28 cellular contexts compared by ENCODE assay signal in the genomic region with DNA sequence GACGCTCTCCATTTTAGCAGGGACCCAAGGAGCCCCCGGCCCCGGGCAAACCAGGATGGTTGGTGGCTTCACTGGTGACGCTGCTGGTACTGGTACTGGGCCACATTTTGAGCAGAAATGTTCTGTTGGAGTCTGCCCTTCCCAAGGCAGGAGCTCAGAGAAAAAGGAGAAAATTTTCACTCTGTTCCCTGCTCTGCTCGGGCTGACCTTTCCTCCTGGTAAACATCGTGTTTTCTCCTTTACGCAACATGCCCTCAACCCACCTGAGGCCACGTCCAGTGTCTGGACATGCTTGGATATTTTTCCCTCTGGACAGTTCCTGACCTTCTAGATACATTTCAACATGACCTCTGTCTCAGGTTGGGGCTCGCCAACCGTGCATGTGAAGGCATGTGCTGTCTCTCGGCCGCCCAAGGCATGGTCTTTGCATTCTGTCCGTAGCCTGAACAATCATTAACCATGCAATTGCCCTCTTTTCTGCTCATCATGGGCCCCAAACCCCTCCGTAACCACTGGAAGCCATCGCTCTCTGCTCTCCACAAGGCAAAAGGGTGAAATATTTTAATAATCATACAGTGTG.
"Had no signal": no experiment of that assay in that cellular context is flagged by ENCODE, and none has a peak within 500 bp of the region (broad histone marks: within the 10 kb centered on the region; RNA-seq: fewer than 3 reads in every experiment).

No MANE protein-coding gene starts in this region.

- H3K4me3 Mint-ChIP-seq: mesothelial cell of epicardium; naive B cell; natural killer cell; nephron progenitor cell; stimulated activated effector memory CD8-positive, alpha-beta T cell treated with anti-CD3 and anti-CD28 coated beads, Interleukin-12 subunit alpha, Interleukin-12 subunit beta, amount 100 ng/mL, for 72 hours; stimulated activated naive CD8-positive, alpha-beta T cell treated with anti-CD3 and anti-CD28 coated beads, Interleukin-15, Interleukin-2, amounts not matched to agents 100 ng/mL and 50 ng/mL, for 24 hours; type B pancreatic cell had no signal

- DNase-seq: heart right ventricle; islet precursor cell; left lung; mesendoderm; naive B cell; natural killer cell; nephron progenitor cell; occipital lobe; psoas muscle; sigmoid colon; small intestine; spleen; stimulated activated CD4-positive, alpha-beta T cell treated with anti-CD3 and anti-CD28 coated beads, Interleukin-4, amount 100 ng/mL, for 24 hours; stimulated activated naive CD4-positive, alpha-beta T cell; tibial artery; uterus had no signal

- H3K36me3 Mint-ChIP-seq: neural progenitor cell; stimulated activated effector memory CD8-positive, alpha-beta T cell treated with anti-CD3 and anti-CD28 coated beads, Interleukin-12 subunit alpha, Interleukin-12 subunit beta, amount 100 ng/mL, for 72 hours; type B pancreatic cell had no signal

- H2AFZ ChIP-seq: hepatocyte, neural progenitor cell, parathyroid adenoma had no signal

- H3K4me1 Mint-ChIP-seq: mesothelial cell of epicardium; naive B cell; natural killer cell; nephron progenitor cell; neural progenitor cell; stimulated activated effector memory CD8-positive, alpha-beta T cell treated with anti-CD3 and anti-CD28 coated beads, Interleukin-12 subunit alpha, Interleukin-12 subunit beta, amount 100 ng/mL, for 72 hours had no signal

- H3K27me3 ChIP-seq: hepatocyte, neural progenitor cell, neutrophil, right atrium auricular region, sigmoid colon, suprapubic skin, tibial artery, uterus had no signal

- H3K27me3 Mint-ChIP-seq: stimulated activated naive CD8-positive, alpha-beta T cell treated with anti-CD3 and anti-CD28 coated beads, Interleukin-15, Interleukin-2, amounts not matched to agents 100 ng/mL and 50 ng/mL, for 24 hours; type B pancreatic cell had no signal

- ATAC-seq: heart right ventricle; left lung; natural killer cell; psoas muscle; stimulated activated effector memory CD8-positive, alpha-beta T cell treated with anti-CD3 and anti-CD28 coated beads, Interleukin-12 subunit alpha, Interleukin-12 subunit beta, amount 100 ng/mL, for 72 hours had no signal

- H3K4me2 ChIP-seq: hepatocyte, neural progenitor cell had no signal

- H3K36me3 ChIP-seq: heart right ventricle, left lung, neural progenitor cell, neutrophil, right atrium auricular region, sigmoid colon, spleen, suprapubic skin, thoracic aorta, tibial artery, uterus had no signal

- H3K9me3 ChIP-seq: right atrium auricular region, thoracic aorta, uterus had no signal

- H3K27ac Mint-ChIP-seq: mesothelial cell of epicardium; naive B cell; natural killer cell; nephron progenitor cell; neural progenitor cell; stimulated activated effector memory CD8-positive, alpha-beta T cell treated with anti-CD3 and anti-CD28 coated beads, Interleukin-12 subunit alpha, Interleukin-12 subunit beta, amount 100 ng/mL, for 72 hours; stimulated activated naive CD8-positive, alpha-beta T cell treated with anti-CD3 and anti-CD28 coated beads, Interleukin-15, Interleukin-2, amounts not matched to agents 100 ng/mL and 50 ng/mL, for 24 hours; type B pancreatic cell had no signal

- H3K4me1 ChIP-seq: heart right ventricle, left lung, neural progenitor cell, parathyroid adenoma, psoas muscle, right atrium auricular region, sigmoid colon, spleen, suprapubic skin, tibial artery, uterus had no signal

- FAIRE-seq: small intestine had no signal

- H3K9ac ChIP-seq: neural progenitor cell, parathyroid adenoma had no signal

- H3K4me3 ChIP-seq: heart right ventricle, hepatocyte, left lung, lung, neural progenitor cell, psoas muscle, right atrium auricular region, sigmoid colon, spleen, suprapubic skin, thoracic aorta, tibial artery, uterus had no signal

- H3K79me2 ChIP-seq: hepatocyte, parathyroid adenoma had no signal

- H3K27ac ChIP-seq: heart right ventricle, hepatocyte, left lung, neural progenitor cell, neutrophil, parathyroid adenoma, psoas muscle, right atrium auricular region, sigmoid colon, spleen, suprapubic skin, thoracic aorta, tibial artery, uterus had no signal
